31 cellular contexts compared by ENCODE assay signal in the genomic region with DNA sequence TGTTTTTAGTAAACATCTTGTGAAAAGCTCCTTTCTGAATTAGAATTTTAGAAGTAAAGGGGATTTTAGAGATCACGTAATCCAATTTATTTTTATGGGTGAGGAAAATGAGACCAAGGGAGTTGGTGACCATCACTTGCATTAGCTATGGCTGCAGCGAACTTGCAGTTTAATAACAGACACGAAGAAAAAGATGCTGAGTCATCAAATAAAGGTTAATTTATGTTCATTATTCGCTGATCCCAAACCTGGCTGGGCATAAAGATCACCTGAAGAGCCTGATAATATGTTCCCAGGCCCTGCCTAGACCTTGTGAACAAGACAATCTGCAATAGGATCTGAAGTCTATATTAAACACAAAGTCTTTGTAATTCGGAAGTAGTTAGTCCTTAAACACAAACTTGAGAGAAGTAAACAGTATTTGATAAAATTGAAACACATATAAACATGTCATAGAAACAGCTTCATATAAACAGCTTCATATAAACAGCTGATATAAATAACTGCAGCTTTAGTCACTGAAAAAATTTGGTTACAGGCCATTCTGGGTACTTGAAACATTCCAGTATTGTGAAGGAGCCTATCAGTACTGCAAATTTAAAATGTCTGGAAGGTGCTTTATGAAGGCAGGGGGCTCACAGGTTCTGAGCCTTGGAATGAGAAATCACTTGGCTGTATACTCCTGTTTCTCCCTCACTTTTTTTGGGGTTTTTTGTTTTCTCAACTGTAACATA. TPM values are rescaled to one million over a fixed set of nuclear protein-coding genes. Genes with fewer than 3 reads are reported as not detected.
"Had no signal": no experiment of that assay in that cellular context is flagged by ENCODE, and none has a peak within 500 bp of the region (broad histone marks: within the 10 kb centered on the region; RNA-seq: fewer than 3 reads in every experiment).

No MANE protein-coding gene starts in this region.

- H3K4me1 ChIP-seq: foreskin keratinocyte, gastroesophageal sphincter, heart left ventricle, left lung, prostate gland, spleen, testis, tibial artery had no signal

- H3K27ac ChIP-seq: dorsolateral prefrontal cortex, epithelial cell of prostate, foreskin keratinocyte, gastroesophageal sphincter, heart left ventricle, left lung, prostate gland, skin epidermis, spleen, testis, tibial artery, upper lobe of left lung had no signal

- ATAC-seq: esophagus mucosa; foreskin keratinocyte; gastroesophageal sphincter; heart left ventricle; left cardiac atrium; left lung; naive thymus-derived CD8-positive, alpha-beta T cell; right cardiac atrium; stimulated activated memory B cell treated with anti-CD40 and anti-IgM and Interleukin-4, amounts not matched to agents 10 μg/mL and 1 μg/mL and 100 μg/mL, for 72 hours; stimulated activated naive CD8-positive, alpha-beta T cell treated with anti-CD3 and anti-CD28 coated beads, Interleukin-15, Interleukin-2, amounts not matched to agents 100 U/mL and 50 U/mL, for 24 hours had no signal

- H3K27me3 ChIP-seq: dorsolateral prefrontal cortex, foreskin keratinocyte, gastroesophageal sphincter, left lung, spleen, testis, tibial artery, upper lobe of left lung had no signal

- FAIRE-seq: islet of Langerhans, urothelium cell line had no signal

- H3K9me3 ChIP-seq: prostate gland, testis, upper lobe of left lung had no signal

- DNase-seq: cortex of kidney; dorsolateral prefrontal cortex; effector CD4-positive, alpha-beta T cell; foreskin keratinocyte; heart left ventricle; hippocampal formation; left cardiac atrium; left lung; mesendoderm; midbrain; naive thymus-derived CD8-positive, alpha-beta T cell; nephron progenitor cell; nucleus accumbens; right cardiac atrium; spleen; stimulated activated CD4-positive, alpha-beta T cell treated with anti-CD3 and anti-CD28 coated beads, Interleukin-4, amount 100 ng/mL, for 4 hours; stimulated activated naive CD8-positive, alpha-beta T cell treated with anti-CD3 and anti-CD28 coated beads, Interleukin-15, Interleukin-2, amounts not matched to agents 100 U/mL and 50 U/mL, for 24 hours; substantia nigra; testis; tibial artery; upper lobe of left lung had no signal

- H3K36me3 ChIP-seq: gastroesophageal sphincter, heart left ventricle, left lung, prostate gland, spleen, tibial artery, upper lobe of left lung had no signal

- H3K4me3 ChIP-seq: dorsolateral prefrontal cortex, gastroesophageal sphincter, heart left ventricle, left lung, prostate gland, skin epidermis, spleen, testis, tibial artery, upper lobe of left lung had no signal

RNA-seq across cellular contexts. Expression of a gene that starts 16.5 kb away (rescaled TPM):
- total RNA-seq: esophagus mucosa; foreskin keratinocyte; kidney epithelial cell; lung microvascular endothelial cell; naive thymus-derived CD8-positive, alpha-beta T cell had no signal
- polyA plus RNA-seq: foreskin keratinocyte; heart left ventricle; naive thymus-derived CD8-positive, alpha-beta T cell had no signal
